ENCODE assay signal across 34 cellular contexts in genomic region chr11:90589735-90590134, GRCh38.
"Had no signal": no experiment of that assay in that cellular context is flagged by ENCODE, and none has a peak within 500 bp of the region (broad histone marks: within the 10 kb centered on the region; RNA-seq: fewer than 3 reads in every experiment).

No MANE protein-coding gene starts in this region.

- H3K27ac Mint-ChIP-seq: activated B cell treated with CpG ODN at 0.5 μM for 24 hours; activated CD4-positive, alpha-beta memory T cell treated with anti-CD3 and anti-CD28 coated beads, Interleukin-2, amount 10 ng/mL, durations not matched to agents 7 days and 5 days; activated CD4-positive, alpha-beta T cell treated with anti-CD3 and anti-CD28 coated beads, Interleukin-2, amount 10 ng/mL, durations not matched to agents 7 days and 5 days; activated CD8-positive, alpha-beta memory T cell treated with anti-CD3 and anti-CD28 coated beads, Interleukin-2, amount 10 ng/mL, durations not matched to agents 7 days and 5 days; activated CD8-positive, alpha-beta T cell treated with anti-CD3 and anti-CD28 coated beads, Interleukin-2, amount 10 ng/mL, durations not matched to agents 7 days and 5 days; activated naive CD4-positive, alpha-beta T cell treated with anti-CD3 and anti-CD28 coated beads, Interleukin-2, amount 10 ng/mL, durations not matched to agents 7 days and 5 days; activated naive CD4-positive, alpha-beta T cell treated with anti-CD3 and anti-CD28 coated beads, Interleukin-2, amount 50 U/mL, for 24 hours; activated naive CD8-positive, alpha-beta T cell; activated naive CD8-positive, alpha-beta T cell treated with anti-CD3 and anti-CD28 coated beads, Interleukin-2, amount 10 ng/mL, durations not matched to agents 7 days and 5 days; activated naive CD8-positive, alpha-beta T cell treated with anti-CD3 and anti-CD28 coated beads, Interleukin-2, amount 50 U/mL, for 24 hours; activated T-cell treated with anti-CD3 and anti-CD28 coated beads, Interleukin-2, amount 50 U/mL, for 24 hours; activated T-helper 2 cell treated with anti-CD3 and anti-CD28 coated beads, Interferon-gamma antibody, Interleukin-2, Interleukin-4, amounts not matched to agents 10 μg/mL and 5 μg/mL and 100 μg/mL, durations not matched to agents 14 hours and 24 hours and 36 hours; brain; T-helper 1 cell treated with Interleukin-12 subunit alpha and Interleukin-12 subunit beta and Interleukin-4 antibody, amounts not matched to agents 30 μg/mL and 1 μg/mL, for 36 hours; T-helper 2 cell treated with Interferon-gamma antibody and Interleukin-4, amounts not matched to agents 5 μg/mL and 100 μg/mL, for 36 hours had no signal

- H3K4me3 ChIP-seq: cardiac muscle cell had no signal

- H3K9me3 Mint-ChIP-seq: activated naive CD4-positive, alpha-beta T cell treated with anti-CD3 and anti-CD28 coated beads, Interleukin-2, amount 10 ng/mL, durations not matched to agents 7 days and 5 days; activated T-cell treated with anti-CD3 and anti-CD28 coated beads, Interleukin-2, amount 50 U/mL, for 24 hours; activated T-helper 2 cell treated with anti-CD3 and anti-CD28 coated beads, Interferon-gamma antibody, Interleukin-2, Interleukin-4, amounts not matched to agents 10 μg/mL and 5 μg/mL and 100 μg/mL, durations not matched to agents 14 hours and 24 hours and 36 hours had no signal

- H3K27ac ChIP-seq: cardiac muscle cell, VCaP had no signal

- H3K27me3 ChIP-seq: cardiac muscle cell had no signal

- DNase-seq: activated B cell treated with CpG ODN at 0.5 μM for 24 hours; activated CD4-positive, alpha-beta memory T cell treated with anti-CD3 and anti-CD28 coated beads, Interleukin-2, amount 10 ng/mL, durations not matched to agents 7 days and 5 days; activated CD4-positive, alpha-beta T cell treated with anti-CD3 and anti-CD28 coated beads for 4 hours; activated CD4-positive, alpha-beta T cell treated with anti-CD3 and anti-CD28 coated beads, Interleukin-2, amount 10 ng/mL, durations not matched to agents 7 days and 5 days; activated CD4-positive, alpha-beta T cell treated with anti-CD3 and anti-CD28 coated beads, Interleukin-2, amount 50 U/mL, for 48 hours; activated CD4-positive, CD25-positive, alpha-beta regulatory T cell treated with anti-CD3 and anti-CD28 coated beads, Interleukin-2, amount 50 U/mL, for 72 hours; activated CD8-positive, alpha-beta memory T cell treated with anti-CD3 and anti-CD28 coated beads for 24 hours; activated CD8-positive, alpha-beta memory T cell treated with anti-CD3 and anti-CD28 coated beads, Interleukin-2, amount 10 ng/mL, durations not matched to agents 7 days and 5 days; activated CD8-positive, alpha-beta memory T cell treated with anti-CD3 and anti-CD28 coated beads, Interleukin-2, amount 50 U/mL, for 48 hours; activated CD8-positive, alpha-beta T cell treated with anti-CD3 and anti-CD28 coated beads, Interleukin-2, amount 10 ng/mL, durations not matched to agents 7 days and 5 days; activated effector memory CD4-positive, alpha-beta T cell treated with Interleukin-2 at 50 U/mL for 16 hours; activated gamma-delta T cell; activated naive CD4-positive, alpha-beta T cell treated with anti-CD3 and anti-CD28 coated beads, Interleukin-2, amount 10 ng/mL, durations not matched to agents 7 days and 5 days; activated naive CD4-positive, alpha-beta T cell treated with Interleukin-2 at 50 U/mL for 16 hours; activated naive CD8-positive, alpha-beta T cell treated with anti-CD3 and anti-CD28 coated beads, Interleukin-2, amount 10 ng/mL, durations not matched to agents 7 days and 5 days; activated naive CD8-positive, alpha-beta T cell treated with anti-CD3 and anti-CD28 coated beads, Interleukin-2, amount 50 U/mL, for 24 hours; activated T-cell treated with anti-CD3 and anti-CD28 coated beads, Interleukin-2, amount 50 U/mL, for 24 hours; activated T-cell treated with anti-CD3 and anti-CD28 coated beads, Interleukin-2, amount 50 U/mL, for 48 hours; amniotic stem cell; aorta; caudate nucleus; cerebellar nuclear complex; T-helper 1 cell; T-helper 2 cell; T-helper 9 cell had no signal

- H3K4me1 Mint-ChIP-seq: activated B cell treated with CpG ODN at 0.5 μM for 24 hours; activated CD4-positive, alpha-beta memory T cell treated with anti-CD3 and anti-CD28 coated beads, Interleukin-2, amount 10 ng/mL, durations not matched to agents 7 days and 5 days; activated CD4-positive, alpha-beta T cell treated with anti-CD3 and anti-CD28 coated beads, Interleukin-2, amount 10 ng/mL, durations not matched to agents 7 days and 5 days; activated CD8-positive, alpha-beta memory T cell treated with anti-CD3 and anti-CD28 coated beads, Interleukin-2, amount 10 ng/mL, durations not matched to agents 7 days and 5 days; activated naive CD4-positive, alpha-beta T cell treated with anti-CD3 and anti-CD28 coated beads, Interleukin-2, amount 10 ng/mL, durations not matched to agents 7 days and 5 days; activated naive CD4-positive, alpha-beta T cell treated with anti-CD3 and anti-CD28 coated beads, Interleukin-2, amount 50 U/mL, for 24 hours; activated naive CD8-positive, alpha-beta T cell treated with anti-CD3 and anti-CD28 coated beads, Interleukin-2, amount 10 ng/mL, durations not matched to agents 7 days and 5 days; activated naive CD8-positive, alpha-beta T cell treated with anti-CD3 and anti-CD28 coated beads, Interleukin-2, amount 50 U/mL, for 24 hours; central memory CD8-positive, alpha-beta T cell had no signal

- H3K36me3 Mint-ChIP-seq: activated CD8-positive, alpha-beta memory T cell treated with anti-CD3 and anti-CD28 coated beads, Interleukin-2, amount 10 ng/mL, durations not matched to agents 7 days and 5 days; activated naive CD4-positive, alpha-beta T cell treated with anti-CD3 and anti-CD28 coated beads, Interleukin-2, amount 10 ng/mL, durations not matched to agents 7 days and 5 days; activated naive CD4-positive, alpha-beta T cell treated with anti-CD3 and anti-CD28 coated beads, Interleukin-2, amount 50 U/mL, for 24 hours; activated naive CD8-positive, alpha-beta T cell; activated naive CD8-positive, alpha-beta T cell treated with anti-CD3 and anti-CD28 coated beads, Interleukin-2, amount 10 ng/mL, durations not matched to agents 7 days and 5 days; brain had no signal

- H3K27me3 Mint-ChIP-seq: activated B cell treated with CpG ODN at 0.5 μM for 24 hours; activated CD4-positive, alpha-beta memory T cell treated with anti-CD3 and anti-CD28 coated beads, Interleukin-2, amount 10 ng/mL, durations not matched to agents 7 days and 5 days; activated CD4-positive, alpha-beta T cell treated with anti-CD3 and anti-CD28 coated beads, Interleukin-2, amount 10 ng/mL, durations not matched to agents 7 days and 5 days; activated CD8-positive, alpha-beta memory T cell treated with anti-CD3 and anti-CD28 coated beads, Interleukin-2, amount 10 ng/mL, durations not matched to agents 7 days and 5 days; activated naive CD4-positive, alpha-beta T cell treated with anti-CD3 and anti-CD28 coated beads, Interleukin-2, amount 10 ng/mL, durations not matched to agents 7 days and 5 days; activated naive CD4-positive, alpha-beta T cell treated with anti-CD3 and anti-CD28 coated beads, Interleukin-2, amount 50 U/mL, for 24 hours; activated naive CD8-positive, alpha-beta T cell; activated naive CD8-positive, alpha-beta T cell treated with anti-CD3 and anti-CD28 coated beads, Interleukin-2, amount 10 ng/mL, durations not matched to agents 7 days and 5 days; activated naive CD8-positive, alpha-beta T cell treated with anti-CD3 and anti-CD28 coated beads, Interleukin-2, amount 50 U/mL, for 24 hours; activated T-cell treated with anti-CD3 and anti-CD28 coated beads, Interleukin-2, amount 50 U/mL, for 24 hours; central memory CD8-positive, alpha-beta T cell had no signal

- H3K4me3 Mint-ChIP-seq: activated B cell treated with CpG ODN at 0.5 μM for 24 hours; activated CD4-positive, alpha-beta memory T cell treated with anti-CD3 and anti-CD28 coated beads, Interleukin-2, amount 10 ng/mL, durations not matched to agents 7 days and 5 days; activated CD4-positive, alpha-beta T cell treated with anti-CD3 and anti-CD28 coated beads, Interleukin-2, amount 10 ng/mL, durations not matched to agents 7 days and 5 days; activated CD8-positive, alpha-beta memory T cell treated with anti-CD3 and anti-CD28 coated beads, Interleukin-2, amount 10 ng/mL, durations not matched to agents 7 days and 5 days; activated CD8-positive, alpha-beta T cell treated with anti-CD3 and anti-CD28 coated beads, Interleukin-2, amount 10 ng/mL, durations not matched to agents 7 days and 5 days; activated naive CD4-positive, alpha-beta T cell treated with anti-CD3 and anti-CD28 coated beads, Interleukin-2, amount 10 ng/mL, durations not matched to agents 7 days and 5 days; activated naive CD4-positive, alpha-beta T cell treated with anti-CD3 and anti-CD28 coated beads, Interleukin-2, amount 50 U/mL, for 24 hours; activated naive CD8-positive, alpha-beta T cell; activated naive CD8-positive, alpha-beta T cell treated with anti-CD3 and anti-CD28 coated beads, Interleukin-2, amount 10 ng/mL, durations not matched to agents 7 days and 5 days; activated naive CD8-positive, alpha-beta T cell treated with anti-CD3 and anti-CD28 coated beads, Interleukin-2, amount 50 U/mL, for 24 hours; activated T-cell treated with anti-CD3 and anti-CD28 coated beads, Interleukin-2, amount 50 U/mL, for 24 hours; brain; central memory CD8-positive, alpha-beta T cell; T-helper 1 cell treated with Interleukin-12 subunit alpha and Interleukin-12 subunit beta and Interleukin-4 antibody, amounts not matched to agents 30 μg/mL and 1 μg/mL, for 36 hours; T-helper 2 cell treated with Interferon-gamma antibody and Interleukin-4, amounts not matched to agents 5 μg/mL and 100 μg/mL, for 36 hours had no signal

- H3K36me3 ChIP-seq: cardiac muscle cell had no signal

- ATAC-seq: activated CD8-positive, alpha-beta memory T cell treated with anti-CD3 and anti-CD28 coated beads, Interleukin-2, amount 10 ng/mL, durations not matched to agents 7 days and 5 days; activated CD8-positive, alpha-beta T cell treated with anti-CD3 and anti-CD28 coated beads, Interleukin-2, amount 10 ng/mL, durations not matched to agents 7 days and 5 days; activated naive CD8-positive, alpha-beta T cell treated with anti-CD3 and anti-CD28 coated beads, Interleukin-2, amount 50 U/mL, for 24 hours had no signal
